ENCODE assay signal across 22 cellular contexts in genomic region chr7:36673703-36674102, GRCh38. TPM values are rescaled to one million over a fixed set of nuclear protein-coding genes. Genes with fewer than 3 reads are reported as not detected.
DNase-seq lines count a peak whose midpoint lies in the region; ATAC-seq and TF ChIP-seq lines count a peak whose summit lies in the region.
"Had no signal": no experiment of that assay in that cellular context is flagged by ENCODE, and none has a peak within 500 bp of the region (broad histone marks: within the 10 kb centered on the region; RNA-seq: fewer than 3 reads in every experiment).

No MANE protein-coding gene starts in this region.

- peaks cover 10% of the 10 kb centered on the region for H3K4me1 ChIP-seq in mammary epithelial cell (ENCODE audit: insufficient read depth, low read length)

- H3K4me3 Mint-ChIP-seq in MCF 10A (ENCODE audit: unreplicated experiment) (no peak overlapping the region), natural killer cell (no peak overlapping the region)
- no peak overlapping the region for H3K4me3 Mint-ChIP-seq in activated naive CD8-positive, alpha-beta T cell treated with anti-CD3 and anti-CD28 coated beads, Interleukin-2, amount 50 U/mL, for 24 hours
- H3K4me3 Mint-ChIP-seq: B cell, CD14-positive monocyte had no signal

- CTCF ChIA-PET in mammary epithelial cell (lab: Charles Lee; ENCODE audit: low non-redundant PET), result no interaction called here
- CTCF ChIA-PET in MCF 10A (lab: Yijun Ruan, JAX), result interaction anchor here (0.6 to 6.4 kb wide), 7 partner anchors 22 to 1053 kb away, joined by 3 to 43 read pairs (median 4); no protein-coding TSS in a partner anchor

- no peak overlapping the region for H3K4me3 ChIP-seq in mammary epithelial cell (replicated peaks in 1 of 3; ENCODE audit: insufficient read depth in 1 of 3, low read depth in 2 of 3, low read length in 3 of 3)
- H3K4me3 ChIP-seq in WERI-Rb-1 (ENCODE audit: low read depth, low read length), result no peak overlapping the region
- H3K4me3 ChIP-seq in H7 (ENCODE audit: insufficient read depth, low read depth, low read length), result no peak overlapping the region
- H3K4me3 ChIP-seq: K562 had no signal

- H3K27ac Mint-ChIP-seq in MCF 10A (ENCODE audit: low read depth, unreplicated experiment) (no peak overlapping the region), natural killer cell (peak overlapping the region; percentile 94 to 99)
- H3K27ac Mint-ChIP-seq in activated naive CD8-positive, alpha-beta T cell treated with anti-CD3 and anti-CD28 coated beads, Interleukin-2, amount 50 U/mL, for 24 hours, result peak overlapping the region; percentile 33
- H3K27ac Mint-ChIP-seq: B cell had no signal

- H3K27me3 ChIP-seq in mammary epithelial cell (ENCODE audit: insufficient read depth, low read length) (no peaks in the 10 kb centered on the region), WERI-Rb-1 (ENCODE audit: insufficient read depth, low read depth, severe bottlenecking) (no peaks in the 10 kb centered on the region), H7 (ENCODE audit: control insufficient read depth, insufficient read depth, low read length) (no peaks in the 10 kb centered on the region)

- H3K4me1 Mint-ChIP-seq in MCF 10A (ENCODE audit: insufficient read depth, unreplicated experiment) (peaks cover 9% of the 10 kb centered on the region), natural killer cell (peaks cover 69 to 84% of the 10 kb centered on the region in 2 donors)
- peaks cover 72% of the 10 kb centered on the region for H3K4me1 Mint-ChIP-seq in activated naive CD8-positive, alpha-beta T cell treated with anti-CD3 and anti-CD28 coated beads, Interleukin-2, amount 50 U/mL, for 24 hours

- no peaks in the 10 kb centered on the region for H3K27me3 Mint-ChIP-seq in MCF 10A (ENCODE audit: insufficient read depth, unreplicated experiment)
- H3K27me3 Mint-ChIP-seq in activated naive CD8-positive, alpha-beta T cell treated with anti-CD3 and anti-CD28 coated beads, Interleukin-2, amount 50 U/mL, for 24 hours, result no peaks in the 10 kb centered on the region
- H3K27me3 Mint-ChIP-seq in natural killer cell (ENCODE audit: low read depth in 2 of 2), result no peaks in the 10 kb centered on the region

- peak; percentile 73 for DNase-seq in mammary epithelial cell
- no peak for DNase-seq in MCF 10A (ENCODE audit: unreplicated experiment)
- DNase-seq in activated naive CD8-positive, alpha-beta T cell treated with anti-CD3 and anti-CD28 coated beads, Interleukin-2, amount 50 U/mL, for 24 hours, result no peak
- no peak for DNase-seq in natural killer cell
- no peak for DNase-seq in WERI-Rb-1
- no peak for DNase-seq in H7
- DNase-seq: GF-D8, NCI-H1092 treated with DMSO at 0.1 percent for 48 hours, NCI-H1436 treated with DMSO at 0.1 percent for 48 hours, NCI-H1930, NCI-H2227 treated with DMSO at 0.1 percent for 48 hours, NCI-H510A treated with DMSO at 0.1 percent for 48 hours, NCI-H748 treated with DMSO at 0.1 percent for 48 hours had no signal

- H3K36me3 ChIP-seq in mammary epithelial cell (ENCODE audit: insufficient read depth, low read length) (no peaks in the 10 kb centered on the region), WERI-Rb-1 (no peaks in the 10 kb centered on the region), H7 (replicated peaks; ENCODE audit: control insufficient read depth, insufficient read depth, low read length) (no peaks in the 10 kb centered on the region)

- WGBS in mammary epithelial cell (ENCODE audit: low coverage, missing lambda C conversion rate), result 88% methylated on average over 6 of the region's 6 CpGs

- dilution Hi-C loops in mammary epithelial cell (cut with HindIII; ENCODE audit: low sequenced_read_pairs), result no loop called here

- no TSS peak for BruUV-seq in mammary epithelial cell (replicated peaks; lab: Mats Ljungman, UMichigan)
- BruUV-seq in MCF 10A (replicated peaks; lab: Mats Ljungman, UMichigan), result no TSS peak

- POLR2A ChIA-PET in MCF 10A (lab: Yijun Ruan, JAX), result interaction anchor here (0.7 to 1.0 kb wide), 3 partner anchors 8 to 185 kb away, joined by 3 to 4 read pairs (median 3); no protein-coding TSS in a partner anchor

- H3K9me3 Mint-ChIP-seq in MCF 10A (ENCODE audit: unreplicated experiment), result no peaks in the 10 kb centered on the region
- H3K9me3 Mint-ChIP-seq in activated naive CD8-positive, alpha-beta T cell treated with anti-CD3 and anti-CD28 coated beads, Interleukin-2, amount 50 U/mL, for 24 hours, result peaks cover 4% of the 10 kb centered on the region
- H3K9me3 Mint-ChIP-seq in natural killer cell, result no peaks in the 10 kb centered on the region
- H3K9me3 Mint-ChIP-seq: CD14-positive monocyte had no signal

- H4K20me1 ChIP-seq in mammary epithelial cell (ENCODE audit: insufficient read depth, low read length), result no peaks in the 10 kb centered on the region

- H3K9me3 ChIP-seq in mammary epithelial cell (replicated peaks; ENCODE audit: insufficient read depth, low read length) (no peaks in the 10 kb centered on the region), WERI-Rb-1 (ENCODE audit: severe bottlenecking) (no peaks in the 10 kb centered on the region)

- no peak overlapping the region for H3K4me2 ChIP-seq in mammary epithelial cell (ENCODE audit: insufficient read depth, low read depth, low read length)

- ATAC-seq in activated naive CD8-positive, alpha-beta T cell treated with anti-CD3 and anti-CD28 coated beads, Interleukin-2, amount 50 U/mL, for 24 hours, result no peak
- ATAC-seq in natural killer cell, result no peak
- no peak for ATAC-seq in HG02798 (IDR thresholded peaks at IDR 0.05; ENCODE audit: poor library complexity, unreplicated experiment)
- ATAC-seq: HepG2, K562, Panc1, SK-N-SH treated with all-trans-retinoic acid at 6 μM for 48 hours had no signal

- no peak overlapping the region for H3K27ac ChIP-seq in mammary epithelial cell (ENCODE audit: insufficient read depth, low read depth, low read length)
- no peak overlapping the region for H3K27ac ChIP-seq in WERI-Rb-1

- H2AFZ ChIP-seq in mammary epithelial cell (ENCODE audit: low read depth, low read length), result no peak overlapping the region

- in situ Hi-C loops in mammary epithelial cell (cut with MboI; ENCODE audit: low sequenced_read_pairs in 2 of 2), result loop anchor here (5.0 to 10.0 kb wide), 3 partner anchors 181 to 511 kb away; no protein-coding TSS in a partner anchor

- intact Hi-C loops in mammary epithelial cell (cut with micrococcal nuclease) (loop anchor here (1.0 to 5.0 kb wide), 6 partner anchors 14 to 529 kb away; no protein-coding TSS in a partner anchor), MCF 10A (cut with micrococcal nuclease) (loop anchor here (5.0 to 10.0 kb wide), 2 partner anchors 291 to 529 kb away; no protein-coding TSS in a partner anchor), natural killer cell (cut with micrococcal nuclease) (loop anchor here (5.0 to 10.0 kb wide), 2 partner anchors 159 to 186 kb away; no protein-coding TSS in a partner anchor)

- no peaks in the 10 kb centered on the region for H3K79me2 ChIP-seq in mammary epithelial cell (ENCODE audit: insufficient read depth, low read length)

- H3K36me3 Mint-ChIP-seq in MCF 10A (ENCODE audit: insufficient read depth, unreplicated experiment) (no peaks in the 10 kb centered on the region), natural killer cell (peaks cover 29% of the 10 kb centered on the region)
- peaks cover 6% of the 10 kb centered on the region for H3K36me3 Mint-ChIP-seq in activated naive CD8-positive, alpha-beta T cell treated with anti-CD3 and anti-CD28 coated beads, Interleukin-2, amount 50 U/mL, for 24 hours (ENCODE audit: low read depth)

- TF ChIP-seq CTCF in mammary epithelial cell (conservative IDR thresholded peaks at IDR 0.05 in 1 of 2, IDR thresholded peaks at IDR 0.05 in 1 of 2; ENCODE audit: extremely low read depth in 1 of 2, insufficient read depth in 1 of 2, low read depth in 1 of 2, low read length in 2 of 2), result no peak
- TF ChIP-seq CTCF in MCF 10A (IDR thresholded peaks at IDR 0.05; ENCODE audit: unreplicated experiment), result no peak
- no peak for TF ChIP-seq CTCF in natural killer cell (IDR thresholded peaks at IDR 0.05)
- TF ChIP-seq CTCF in WERI-Rb-1 (IDR thresholded peaks at IDR 0.05; ENCODE audit: low read depth, low read length), result no peak

- H3K9ac ChIP-seq in mammary epithelial cell (ENCODE audit: insufficient read depth, low read length), result no peak overlapping the region

RNA-seq across cellular contexts. Expression of gene AOAH, which starts 50.6 kb away (rescaled TPM):
- total RNA-seq in mammary epithelial cell (under 1 TPM in 1 of 2 donors, not detected in 1; 0.33 TPM), MCF 10A (2022) (not detected in 2 replicates), natural killer cell (100 to 1,000 TPM; 263 to 403 (median 312) TPM)
- 0.05 TPM for polyA plus RNA-seq in mammary epithelial cell
- not detected for polyA minus RNA-seq in mammary epithelial cell
- total RNA-seq in H7 (2014; rRNA removed; shearing (Covaris generic)), result 0.21 TPM in 1 of 2 replicates, not detected in the other
- total RNA-seq: H1, HepG2, K562, LHCN-M2 had no signal
- polyA plus RNA-seq: HepG2, K562 had no signal

Comparison
In these comparisons a context has a peak if more than half of its experiments do, and no peak if none do; other contexts are left out.
1. RNA of gene AOAH, which starts 50.6 kb away (total RNA-seq): 263 to 403 TPM in natural killer cell; 0.33 TPM in mammary epithelial cell, 0.21 TPM in H7 and not detected in MCF 10A; every median in the first group is over 100 times any median in the second.